ENCODE assay signal across 27 cellular contexts in genomic region chr15:39497016-39497758, GRCh38.
DNase-seq lines count a peak whose midpoint lies in the region; ATAC-seq, FAIRE-seq and TF ChIP-seq lines count a peak whose summit lies in the region.
"Had no signal": no experiment of that assay in that cellular context is flagged by ENCODE, and none has a peak within 500 bp of the region (broad histone marks: within the 10 kb centered on the region; RNA-seq: fewer than 3 reads in every experiment).

No MANE protein-coding gene starts in this region.

- H3K27ac ChIP-seq in GM23248 (no peak overlapping the region), pancreas (no peak overlapping the region)
- H3K27ac ChIP-seq: adrenal gland, PC-9, prostate gland, upper lobe of right lung had no signal

- TF ChIP-seq CTCF in pancreas (IDR thresholded peaks at IDR 0.05), result no peak

- intact Hi-C loops in pancreas (cut with DNase I), result no loop called here

- FAIRE-seq in pancreas (lab: Jason Lieb, UNC), result no peak
- FAIRE-seq: frontal cortex, GM12892, HepG2 had no signal

- DNase-seq in GM23248 (no peak), cerebellum (ENCODE audit: low spot score) (peak; percentile 13), pancreas (no peak), NCI-H1930 (lab: John Stamatoyannopoulos, UW) (no peak), kidney tubule cell (ENCODE audit: low spot score) (no peak)
- peak; percentile 71 for DNase-seq in Jurkat, Clone E6-1 (ENCODE audit: low read depth, low spot score)
- DNase-seq: activated CD4-positive, alpha-beta T cell treated with anti-CD3 and anti-CD28 coated beads for 1 hour; activated CD8-positive, alpha-beta memory T cell treated with anti-CD3 and anti-CD28 coated beads, Interleukin-2, amount 50 U/mL, for 48 hours; activated naive CD4-positive, alpha-beta T cell treated with anti-CD3 and anti-CD28 coated beads, Interleukin-2, amount 10 ng/mL, durations not matched to agents 7 days and 5 days; adrenal gland; CD8-positive, alpha-beta memory T cell; left cardiac atrium; NCI-H1048; NCI-H187; NCI-H2171 treated with DMSO at 0.1 percent for 48 hours; NCI-H524 treated with DMSO at 0.1 percent for 48 hours; PC-9; stimulated activated CD4-positive, alpha-beta T cell treated with anti-CD3 and anti-CD28 coated beads, Interleukin-15, amount 100 ng/mL, for 24 hours; upper lobe of right lung had no signal

- H3K79me2 ChIP-seq in GM23248 (ENCODE audit: insufficient read depth), result no peaks in the 10 kb centered on the region

- H3K4me1 ChIP-seq in GM23248 (ENCODE audit: insufficient read depth), result peaks cover 37% of the 10 kb centered on the region
- H3K4me1 ChIP-seq in pancreas, result peaks cover 0 to 6% (median 5%) of the 10 kb centered on the region in 3 donors
- H3K4me1 ChIP-seq: prostate gland, upper lobe of right lung had no signal

- H3K4me2 ChIP-seq in GM23248 (ENCODE audit: unreplicated experiment), result no peak overlapping the region
- H3K4me2 ChIP-seq: PC-9 had no signal

- no peak overlapping the region for H3K9ac ChIP-seq in GM23248

- peak in 3 of 4 donors; percentile 61 to 78 (median 68) for ATAC-seq in pancreas
- ATAC-seq in GM18517 (IDR thresholded peaks at IDR 0.05; ENCODE audit: unreplicated experiment), result no peak
- no peak for ATAC-seq in HG03520 (IDR thresholded peaks at IDR 0.05; ENCODE audit: unreplicated experiment)
- ATAC-seq: HCT116, HepG2, Right ventricle myocardium inferior, upper lobe of right lung had no signal

- H3K9me3 ChIP-seq in GM23248 (ENCODE audit: low read depth) (no peaks in the 10 kb centered on the region), pancreas (no peaks in the 10 kb centered on the region)
- H3K9me3 ChIP-seq: adrenal gland, prostate gland, upper lobe of right lung had no signal

- H2AFZ ChIP-seq in GM23248, result peak overlapping the region; percentile 49
- H2AFZ ChIP-seq: PC-9 had no signal

- no peak overlapping the region for H3K4me3 ChIP-seq in GM23248
- peak overlapping the region; percentile 29 for H3K4me3 ChIP-seq in Jurkat, Clone E6-1 (ENCODE audit: low read length)
- no peak overlapping the region for H3K4me3 ChIP-seq in pancreas
- H3K4me3 ChIP-seq: adrenal gland, PC-9, prostate gland, upper lobe of right lung had no signal

- in situ Hi-C loops in GM23248 (cut with MboI), result no loop called here

- no peaks in the 10 kb centered on the region for H3K9me2 ChIP-seq in GM23248 (ENCODE audit: insufficient read depth)

- WGBS in GM23248 (ENCODE audit: low coverage in 1 of 2, low lambda C conversion rate in 2 of 2, missing lambda C conversion rate in 2 of 2), 2 experiments, result 90 to 94% methylated on average over 6 of the region's 6 CpGs
- 67 to 75% methylated on average over 6 of the region's 6 CpGs for WGBS in pancreas, 2 donors

- H3K36me3 ChIP-seq in GM23248 (ENCODE audit: low read depth) (no peaks in the 10 kb centered on the region), pancreas (no peaks in the 10 kb centered on the region)
- H3K36me3 ChIP-seq: adrenal gland, prostate gland, upper lobe of right lung had no signal

- peaks cover 8% of the 10 kb centered on the region; the same call in 1 of the 2 replicates for H3F3A ChIP-seq in GM23248 (ENCODE audit: insufficient read depth)

- H3K27me3 ChIP-seq in GM23248 (replicated peaks; ENCODE audit: insufficient read depth) (no peaks in the 10 kb centered on the region), pancreas (no peaks in the 10 kb centered on the region)
- H3K27me3 ChIP-seq: adrenal gland, upper lobe of right lung had no signal

- H4K20me1 ChIP-seq in GM23248 (ENCODE audit: insufficient read depth), result no peaks in the 10 kb centered on the region

Comparison
In these comparisons a context has a peak if more than half of its experiments do, and no peak if none do; other contexts are left out.
1. DNase-seq: peak in Jurkat, Clone E6-1 (single experiment) and cerebellum (single experiment); none in GM23248 (single experiment), pancreas (0 of 6), NCI-H1930 (0 of 2) and kidney tubule cell (single experiment).
2. ATAC-seq: peak in pancreas (3 of 4); none in GM18517 (single experiment) and HG03520 (single experiment).